In the genomic region with DNA sequence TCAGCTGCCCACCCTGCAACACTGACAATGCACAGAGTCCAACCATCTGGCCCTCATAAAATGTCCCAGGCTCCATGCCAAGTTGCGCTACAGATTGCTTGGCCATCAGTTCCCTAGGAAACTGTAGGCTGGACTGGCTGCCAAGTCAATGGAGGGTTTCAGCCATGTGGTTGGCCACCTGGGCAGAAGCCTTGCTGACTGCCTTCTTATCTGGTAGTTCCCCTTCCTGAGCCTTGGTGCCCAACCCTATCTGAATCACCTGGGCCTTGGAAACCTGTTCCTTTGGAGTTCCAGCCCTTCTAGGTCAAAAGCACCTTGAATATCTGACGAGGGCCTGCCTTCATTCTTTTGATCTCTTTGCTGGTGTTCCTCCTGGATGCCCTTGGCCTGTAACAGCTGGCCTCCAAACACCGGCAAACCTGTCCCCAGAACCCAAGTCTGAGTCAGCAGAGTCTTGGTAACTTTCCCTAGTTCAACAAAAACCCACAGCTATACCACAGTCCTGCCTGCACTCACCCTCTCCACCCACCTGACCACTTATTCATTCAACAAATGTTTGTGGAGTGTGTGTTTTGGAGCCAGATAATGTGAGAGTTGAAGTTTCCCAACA, we compare ENCODE assay signal across 8 cellular contexts. TPM values are rescaled to one million over a fixed set of nuclear protein-coding genes. Genes with fewer than 3 reads are reported as not detected.
A peak's percentile ranks its signal among the peaks of the same experiment; 100 is the strongest.
DNase-seq lines count a peak whose midpoint lies in the region; ATAC-seq and TF ChIP-seq lines count a peak whose summit lies in the region.

No MANE protein-coding gene starts in this region.

- peak overlapping the region; percentile 24 for H3K27ac Mint-ChIP-seq in neural progenitor cell
- H3K27ac Mint-ChIP-seq in mesothelial cell of epicardium: no peak overlapping the region

- H3K4me2 ChIP-seq in neural progenitor cell: no peak overlapping the region

- intact Hi-C loops in breast epithelium (cut with DNase I; ENCODE audit: low total_unique reads): no loop called here

- no peaks in the 10 kb centered on the region for H3K36me3 Mint-ChIP-seq in neural progenitor cell
- H3K36me3 Mint-ChIP-seq in mesothelial cell of epicardium: no peaks in the 10 kb centered on the region

- H3K4me1 Mint-ChIP-seq in neural progenitor cell (peaks cover 2% of the 10 kb centered on the region), mesothelial cell of epicardium (no peaks in the 10 kb centered on the region)

- no peak for TF ChIP-seq POLR2A in breast epithelium (IDR thresholded peaks at IDR 0.05)

- H3K79me2 ChIP-seq in neural progenitor cell (ENCODE audit: low read depth): no peaks in the 10 kb centered on the region

- H3K9me3 ChIP-seq in breast epithelium (no peaks in the 10 kb centered on the region), neural progenitor cell (ENCODE audit: low read depth) (no peaks in the 10 kb centered on the region)

- peak overlapping the region; percentile 65 to 79 for H3K27ac ChIP-seq in breast epithelium
- no peak overlapping the region for H3K27ac ChIP-seq in neural progenitor cell

- H3K36me3 ChIP-seq in breast epithelium (no peaks in the 10 kb centered on the region), neural progenitor cell (no peaks in the 10 kb centered on the region)

- H3K27me3 ChIP-seq in breast epithelium (no peaks in the 10 kb centered on the region), neural progenitor cell (no peaks in the 10 kb centered on the region)

- H3K4me3 ChIP-seq in breast epithelium: no peak overlapping the region
- H3K4me3 ChIP-seq in neural progenitor cell: no peak overlapping the region

- H3K9me3 Mint-ChIP-seq in neural progenitor cell (no peaks in the 10 kb centered on the region), mesothelial cell of epicardium (peaks cover 23% of the 10 kb centered on the region)

- ATAC-seq in GM18907 (IDR thresholded peaks at IDR 0.05; ENCODE audit: unreplicated experiment): peak; percentile 35
- ATAC-seq in omental fat pad (ENCODE audit: low FRiP score): no peak

- H4K20me1 ChIP-seq in neural progenitor cell (ENCODE audit: low read depth): no peaks in the 10 kb centered on the region

- no peaks in the 10 kb centered on the region for H3K4me1 ChIP-seq in breast epithelium
- H3K4me1 ChIP-seq in neural progenitor cell: no peaks in the 10 kb centered on the region

- DNase-seq in NCI-H1092 treated with DMSO at 0.1 percent for 48 hours (lab: John Stamatoyannopoulos, UW) (peak; percentile 96), breast epithelium (ENCODE audit: low spot score in 2 of 2) (no peak), neural progenitor cell (ENCODE audit: low spot score) (no peak), mesothelial cell of epicardium (ENCODE audit: low spot score in 2 of 2, unreplicated experiment in 2 of 2) (no peak), dermis blood vessel endothelial cell (no peak), GM10266 (ENCODE audit: extremely low spot score) (no peak), omental fat pad (ENCODE audit: low spot score) (no peak)

- H2AFZ ChIP-seq in neural progenitor cell (replicated peaks): no peak overlapping the region

- no peak overlapping the region for H3K9ac ChIP-seq in neural progenitor cell

- no peaks in the 10 kb centered on the region for H3F3A ChIP-seq in neural progenitor cell (ENCODE audit: low read depth)

- TF ChIP-seq CTCF in breast epithelium (IDR thresholded peaks at IDR 0.05) (no peak), neural progenitor cell (IDR thresholded peaks at IDR 0.05) (no peak), mesothelial cell of epicardium (IDR thresholded peaks at IDR 0.05; ENCODE audit: unreplicated experiment) (no peak), GM10266 (IDR thresholded peaks at IDR 0.05; ENCODE audit: control insufficient read depth, insufficient read depth, low read depth, missing control alignments) (no peak), omental fat pad (IDR thresholded peaks at IDR 0.05) (no peak)

- peaks cover 4% of the 10 kb centered on the region for H3K27me3 Mint-ChIP-seq in neural progenitor cell (ENCODE audit: insufficient read depth, low read depth)
- peaks cover 8% of the 10 kb centered on the region for H3K27me3 Mint-ChIP-seq in mesothelial cell of epicardium (ENCODE audit: low read depth)

- no peak overlapping the region for H3K4me3 Mint-ChIP-seq in neural progenitor cell
- no peak overlapping the region for H3K4me3 Mint-ChIP-seq in mesothelial cell of epicardium

RNA-seq across cellular contexts. Expression of a gene that starts 37.4 kb away (rescaled TPM):
- total RNA-seq in breast epithelium: 10 to 100 TPM; 33.1 to 37.1 (median 34.7) TPM
- 10.5 and 13.6 TPM in 2 replicates for total RNA-seq in neural progenitor cell (ENCODE audit: low replicate concordance)
- 6.5 to 8.4 TPM (median 6.6 TPM) in 3 replicates for total RNA-seq in mesothelial cell of epicardium
- total RNA-seq in dermis blood vessel endothelial cell: 8.9 and 10.6 TPM in 2 replicates
- total RNA-seq in omental fat pad: 10 to 100 TPM; 16.8 to 33.7 (median 19.2) TPM
